ENCODE assay signal across 8 cellular contexts in genomic region chr10:103853428-103854264, GRCh38. TPM values are rescaled to one million over a fixed set of nuclear protein-coding genes. Genes with fewer than 3 reads are reported as not detected.
DNase-seq lines count a peak whose midpoint lies in the region; ATAC-seq, FAIRE-seq and TF ChIP-seq lines count a peak whose summit lies in the region.

No MANE protein-coding gene starts in this region.

- no peak for TF ChIP-seq CTCF in glutamatergic neuron (IDR thresholded peaks at IDR 0.05; ENCODE audit: partially characterized antibody, unreplicated experiment)

- DNase-seq in GM12892 (ENCODE audit: insufficient read length) = no peak
- DNase-seq in T-cell = no peak
- DNase-seq in glutamatergic neuron = no peak
- no peak for DNase-seq in skeletal muscle cell (ENCODE audit: low read depth)
- no peak for DNase-seq in HT-29 (ENCODE audit: low spot score)
- no peak for DNase-seq in COLO668 (lab: John Stamatoyannopoulos, UW; ENCODE audit: unreplicated experiment)
- DNase-seq in HUDEP-2 (lab: John Stamatoyannopoulos, UW; ENCODE audit: unreplicated experiment in 76 of 76) = no peak

- CTCF ChIA-PET in T-cell (lab: Charles Lee) = interaction anchor here (1.0 to 1.4 kb wide), 3 partner anchors 11 to 141 kb away, joined by 3 to 7 read pairs (median 4); no protein-coding TSS in a partner anchor

- no peak for ATAC-seq in T-cell (replicated peaks in 1 of 4)
- no peak for ATAC-seq in HG03039 (IDR thresholded peaks at IDR 0.05; ENCODE audit: unreplicated experiment)

- H3K36me3 Mint-ChIP-seq in T-cell (no peaks in the 10 kb centered on the region), glutamatergic neuron (ENCODE audit: unreplicated experiment) (no peaks in the 10 kb centered on the region)

- peak overlapping the region; percentile 80 for H3K4me3 ChIP-seq in skeletal muscle cell (ENCODE audit: low read depth, low read length)

- peak; percentile 50 for FAIRE-seq in GM12892 (lab: Jason Lieb, UNC)

- H3K4me1 Mint-ChIP-seq in T-cell (peaks cover 2 to 20% (median 17%) of the 10 kb centered on the region in 3 donors), glutamatergic neuron (ENCODE audit: low read depth, unreplicated experiment) (peaks cover 43% of the 10 kb centered on the region)

- H3K27me3 Mint-ChIP-seq in T-cell = peaks cover 33% of the 10 kb centered on the region in 2 donors
- peaks cover 22% of the 10 kb centered on the region for H3K27me3 Mint-ChIP-seq in glutamatergic neuron (ENCODE audit: unreplicated experiment)

- POLR2A ChIA-PET in T-cell (lab: Charles Lee) = interaction anchor here in 1 of 2 donors (0.6 kb wide), 1 partner anchor 81 kb away, joined by 3 read pairs; no protein-coding TSS in a partner anchor

- H3K4me3 Mint-ChIP-seq in T-cell (peak overlapping the region; percentile 77 to 86 (median 80)), glutamatergic neuron (ENCODE audit: unreplicated experiment) (peak overlapping the region; percentile 92)

- H3K9me3 Mint-ChIP-seq in T-cell = no peaks in the 10 kb centered on the region
- H3K9me3 Mint-ChIP-seq in glutamatergic neuron (ENCODE audit: unreplicated experiment) = peaks cover 8% of the 10 kb centered on the region

- no peak for TF ChIP-seq POLR2A in GM12892 (IDR thresholded peaks at IDR 0.05; ENCODE audit: low read depth, low read length)

- peak overlapping the region in 1 of 2 donors; percentile 39 for H3K27ac Mint-ChIP-seq in T-cell
- peak overlapping the region; percentile 74 for H3K27ac Mint-ChIP-seq in glutamatergic neuron (ENCODE audit: unreplicated experiment)

RNA-seq across cellular contexts. Expression of gene SH3PXD2A, which starts 1.7 kb away (rescaled TPM):
- 6.5 TPM for polyA plus RNA-seq in GM12892 (2012; ENCODE audit: missing spikeins)
- total RNA-seq in T-cell = 10 to 100 TPM in 2 of 5 donors, 1 to 10 TPM in 3; 5.8 to 11.8 (median 9.8) TPM
- total RNA-seq in glutamatergic neuron (ENCODE audit: unreplicated experiment) = 16.7 TPM
- total RNA-seq in HT-29 (2014; rRNA removed; shearing (Covaris generic)) = 2.7 and 3.0 TPM in 2 replicates
